Comparison of ENCODE assay signal across 1 cellular context in the genomic region with DNA sequence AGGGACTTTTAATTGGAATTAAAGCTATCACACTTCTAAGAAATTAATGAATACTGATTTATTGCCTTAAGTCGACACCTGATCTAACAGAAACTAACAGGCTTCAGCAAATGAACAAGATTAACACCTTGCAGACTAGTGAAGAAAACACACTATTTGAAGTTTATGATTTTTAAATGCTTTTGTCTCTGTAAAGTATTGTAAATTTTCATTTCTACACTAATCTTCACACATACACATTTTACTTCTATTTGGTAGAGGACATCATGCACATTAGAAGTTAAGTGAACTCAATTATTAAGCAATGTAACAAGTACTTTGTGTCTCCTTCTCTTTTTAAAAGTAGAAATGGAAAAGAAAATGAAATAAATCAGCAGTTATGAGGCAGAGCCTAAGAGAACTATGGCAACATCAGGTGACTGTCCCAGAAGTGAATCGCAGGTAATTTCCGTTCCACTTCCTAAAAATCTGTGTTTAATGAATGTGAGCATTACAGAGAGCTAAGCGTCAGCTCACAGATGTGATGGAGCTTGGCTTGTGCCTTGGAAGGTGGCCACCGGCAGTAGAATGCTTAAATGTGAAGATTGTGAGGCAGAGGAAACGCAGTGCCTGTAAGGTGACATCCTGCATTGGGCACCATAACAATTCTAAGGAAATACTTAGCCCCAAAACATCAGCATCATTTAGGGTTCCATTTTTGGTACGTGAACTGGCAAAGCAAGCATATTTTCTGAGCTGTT.
TF ChIP-seq lines count a peak whose summit lies in the region.

No MANE protein-coding gene starts in this region.

TF ChIP-seq in SK-N-SH treated with all-trans-retinoic acid at 6 μM for 48 hours, 23 proteins besides CTCF, POLR2A, EP300 and RAD21 (continued from another document):
- TF ChIP-seq, protein P1, sequence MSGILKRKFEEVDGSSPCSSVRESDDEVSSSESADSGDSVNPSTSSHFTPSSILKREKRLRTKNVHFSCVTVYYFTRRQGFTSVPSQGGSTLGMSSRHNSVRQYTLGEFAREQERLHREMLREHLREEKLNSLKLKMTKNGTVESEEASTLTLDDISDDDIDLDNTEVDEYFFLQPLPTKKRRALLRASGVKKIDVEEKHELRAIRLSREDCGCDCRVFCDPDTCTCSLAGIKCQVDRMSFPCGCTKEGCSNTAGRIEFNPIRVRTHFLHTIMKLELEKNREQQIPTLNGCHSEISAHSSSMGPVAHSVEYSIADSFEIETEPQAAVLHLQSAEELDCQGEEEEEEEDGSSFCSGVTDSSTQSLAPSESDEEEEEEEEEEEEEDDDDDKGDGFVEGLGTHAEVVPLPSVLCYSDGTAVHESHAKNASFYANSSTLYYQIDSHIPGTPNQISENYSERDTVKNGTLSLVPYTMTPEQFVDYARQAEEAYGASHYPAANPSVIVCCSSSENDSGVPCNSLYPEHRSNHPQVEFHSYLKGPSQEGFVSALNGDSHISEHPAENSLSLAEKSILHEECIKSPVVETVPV (CRISPR knock-in tag; IDR thresholded peaks at IDR 0.05), result no peak
- TF ChIP-seq, protein P2, sequence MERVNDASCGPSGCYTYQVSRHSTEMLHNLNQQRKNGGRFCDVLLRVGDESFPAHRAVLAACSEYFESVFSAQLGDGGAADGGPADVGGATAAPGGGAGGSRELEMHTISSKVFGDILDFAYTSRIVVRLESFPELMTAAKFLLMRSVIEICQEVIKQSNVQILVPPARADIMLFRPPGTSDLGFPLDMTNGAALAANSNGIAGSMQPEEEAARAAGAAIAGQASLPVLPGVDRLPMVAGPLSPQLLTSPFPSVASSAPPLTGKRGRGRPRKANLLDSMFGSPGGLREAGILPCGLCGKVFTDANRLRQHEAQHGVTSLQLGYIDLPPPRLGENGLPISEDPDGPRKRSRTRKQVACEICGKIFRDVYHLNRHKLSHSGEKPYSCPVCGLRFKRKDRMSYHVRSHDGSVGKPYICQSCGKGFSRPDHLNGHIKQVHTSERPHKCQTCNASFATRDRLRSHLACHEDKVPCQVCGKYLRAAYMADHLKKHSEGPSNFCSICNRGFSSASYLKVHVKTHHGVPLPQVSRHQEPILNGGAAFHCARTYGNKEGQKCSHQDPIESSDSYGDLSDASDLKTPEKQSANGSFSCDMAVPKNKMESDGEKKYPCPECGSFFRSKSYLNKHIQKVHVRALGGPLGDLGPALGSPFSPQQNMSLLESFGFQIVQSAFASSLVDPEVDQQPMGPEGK (CRISPR knock-in tag; IDR thresholded peaks at IDR 0.05; ENCODE audit: borderline replicate concordance), result no peak
TF ChIP-seq in SK-N-SH treated with all-trans-retinoic acid at 6 μM for 48 hours: peak in this region for 0.
